Comparison of ENCODE assay signal across 20 cellular contexts in the genomic region with DNA sequence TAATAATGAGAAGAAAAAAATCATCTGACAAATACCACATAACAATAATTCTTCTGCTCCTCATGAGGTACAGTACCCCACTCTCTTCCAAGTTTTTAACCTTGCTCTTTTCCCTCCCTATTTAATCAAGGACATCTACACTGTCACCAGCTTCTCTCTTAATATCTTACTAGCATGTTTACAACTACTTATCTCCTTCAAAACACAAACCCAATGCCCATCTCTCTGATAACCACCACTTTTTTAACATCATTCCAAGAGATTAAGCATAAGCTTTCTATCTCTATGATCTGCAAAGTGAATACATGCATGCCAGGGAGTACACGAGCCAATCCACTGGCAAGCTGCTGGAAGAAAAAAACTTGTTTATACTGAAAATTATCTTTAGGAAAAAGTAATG.
"Had no signal": no experiment of that assay in that cellular context is flagged by ENCODE, and none has a peak within 500 bp of the region (broad histone marks: within the 10 kb centered on the region; RNA-seq: fewer than 3 reads in every experiment).

No MANE protein-coding gene starts in this region.

- H3K36me3 ChIP-seq: brain microvascular endothelial cell, esophagus muscularis mucosa, gastrocnemius medialis, right lobe of liver, tibial nerve had no signal

- ATAC-seq: effector memory CD8-positive, alpha-beta T cell; gastrocnemius medialis; left ventricle myocardium superior; right lobe of liver; stimulated activated naive CD8-positive, alpha-beta T cell treated with anti-CD3 and anti-CD28 coated beads, Interleukin-15, amount 100 ng/mL, for 72 hours; WTC11 had no signal

- H3K27me3 ChIP-seq: brain microvascular endothelial cell, esophagus muscularis mucosa, gastrocnemius medialis, right lobe of liver, tibial nerve had no signal

- DNase-seq: activated CD4-positive, alpha-beta T cell treated with anti-CD3 and anti-CD28 coated beads, Interleukin-2, amount 50 U/mL, for 4 hours; activated gamma-delta T cell; activated naive CD8-positive, alpha-beta T cell treated with anti-CD3 and anti-CD28 coated beads, Interleukin-2, amount 10 ng/mL, durations not matched to agents 7 days and 5 days; aorta; brain microvascular endothelial cell; caudate nucleus; effector memory CD8-positive, alpha-beta T cell; gastrocnemius medialis; hippocampal formation; left ventricle myocardium superior; mammary epithelial cell; nucleus accumbens; right lobe of liver; stimulated activated CD4-positive, alpha-beta T cell treated with anti-CD3 and anti-CD28 coated beads, Interleukin-1b, Interleukin-23, amount 100 ng/mL, for 48 hours; stimulated activated naive CD8-positive, alpha-beta T cell treated with anti-CD3 and anti-CD28 coated beads, Interleukin-15, amount 100 ng/mL, for 72 hours; T1000 had no signal

- H3K9me3 Mint-ChIP-seq: activated naive CD8-positive, alpha-beta T cell treated with anti-CD3 and anti-CD28 coated beads, Interleukin-2, amount 10 ng/mL, durations not matched to agents 7 days and 5 days; effector memory CD8-positive, alpha-beta T cell; stimulated activated naive CD8-positive, alpha-beta T cell treated with anti-CD3 and anti-CD28 coated beads, Interleukin-15, amount 100 ng/mL, for 72 hours had no signal

- H3K27me3 Mint-ChIP-seq: activated naive CD8-positive, alpha-beta T cell treated with anti-CD3 and anti-CD28 coated beads, Interleukin-2, amount 10 ng/mL, durations not matched to agents 7 days and 5 days; effector memory CD8-positive, alpha-beta T cell; stimulated activated naive CD8-positive, alpha-beta T cell treated with anti-CD3 and anti-CD28 coated beads, Interleukin-15, amount 100 ng/mL, for 72 hours had no signal

- H3K27ac ChIP-seq: brain microvascular endothelial cell, esophagus muscularis mucosa, gastrocnemius medialis, right lobe of liver, skin epidermis, tibial nerve had no signal

- H3K4me3 ChIP-seq: esophagus muscularis mucosa, gastrocnemius medialis, right lobe of liver, skin epidermis, tibial nerve had no signal

- H3K9me3 ChIP-seq: esophagus muscularis mucosa, gastrocnemius medialis, right lobe of liver had no signal

- H3K4me3 Mint-ChIP-seq: activated naive CD8-positive, alpha-beta T cell treated with anti-CD3 and anti-CD28 coated beads, Interleukin-2, amount 10 ng/mL, durations not matched to agents 7 days and 5 days; effector memory CD8-positive, alpha-beta T cell; stimulated activated naive CD8-positive, alpha-beta T cell treated with anti-CD3 and anti-CD28 coated beads, Interleukin-15, amount 100 ng/mL, for 72 hours; WTC11 had no signal

- H3K27ac Mint-ChIP-seq: activated naive CD8-positive, alpha-beta T cell treated with anti-CD3 and anti-CD28 coated beads, Interleukin-2, amount 10 ng/mL, durations not matched to agents 7 days and 5 days; stimulated activated naive CD8-positive, alpha-beta T cell treated with anti-CD3 and anti-CD28 coated beads, Interleukin-15, amount 100 ng/mL, for 72 hours; WTC11 had no signal
